8 cellular contexts compared by ENCODE assay signal in the genomic region with DNA sequence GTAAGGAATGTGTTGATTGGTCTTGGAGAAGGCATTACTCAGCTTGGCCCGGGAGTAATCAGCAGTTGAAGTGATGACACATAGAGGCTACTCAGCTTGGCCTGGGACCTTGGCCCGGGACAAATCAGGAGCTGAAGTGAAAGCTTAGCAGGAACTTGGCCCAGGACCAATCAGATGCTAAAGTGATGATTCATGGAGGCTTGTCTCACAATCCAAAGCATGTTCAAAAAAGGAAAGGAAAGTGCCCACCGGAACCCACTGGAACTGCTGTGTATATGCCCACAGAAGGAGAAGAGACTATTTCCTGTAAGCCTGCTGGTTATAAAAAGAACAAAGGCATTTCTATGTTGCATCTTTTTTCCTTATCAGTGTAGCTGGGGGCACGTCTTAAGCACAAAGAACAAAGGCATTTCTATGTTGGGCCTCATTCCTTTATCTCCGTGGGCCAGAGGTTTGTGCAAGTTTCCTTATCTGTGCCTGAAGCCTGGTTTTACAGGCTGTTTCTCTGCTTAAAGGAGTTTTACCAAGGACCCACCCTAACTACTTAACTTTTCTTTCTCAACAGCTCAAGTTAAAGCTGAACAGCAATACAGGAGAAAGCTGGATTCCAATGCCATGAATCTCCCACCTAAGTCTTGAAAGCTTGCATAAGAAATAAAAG.
DNase-seq lines count a peak whose midpoint lies in the region; ATAC-seq and TF ChIP-seq lines count a peak whose summit lies in the region.
"Had no signal": no experiment of that assay in that cellular context is flagged by ENCODE, and none has a peak within 500 bp of the region (broad histone marks: within the 10 kb centered on the region; RNA-seq: fewer than 3 reads in every experiment).

No MANE protein-coding gene starts in this region.

- H3K4me3 ChIP-seq in coronary artery: no peak overlapping the region
- no peak overlapping the region for H3K4me3 ChIP-seq in left lung
- no peak overlapping the region for H3K4me3 ChIP-seq in uterus

- no peak for TF ChIP-seq POLR2A in uterus (IDR thresholded peaks at IDR 0.05)

- H3K27me3 ChIP-seq in left lung: no peaks in the 10 kb centered on the region
- H3K27me3 ChIP-seq in uterus: no peaks in the 10 kb centered on the region

- no peaks in the 10 kb centered on the region for H3K9me3 ChIP-seq in left lung
- no peaks in the 10 kb centered on the region for H3K9me3 ChIP-seq in uterus

- H3K4me1 ChIP-seq in left lung (no peaks in the 10 kb centered on the region), uterus (no peaks in the 10 kb centered on the region)

- peak; percentile 94 for ATAC-seq in left lung
- ATAC-seq in GM21717 (IDR thresholded peaks at IDR 0.05; ENCODE audit: unreplicated experiment): no peak
- no peak for ATAC-seq in GM19035 (IDR thresholded peaks at IDR 0.05; ENCODE audit: unreplicated experiment)
- ATAC-seq in GM18519 (IDR thresholded peaks at IDR 0.05; ENCODE audit: low FRiP score, unreplicated experiment): no peak

- intact Hi-C loops in left lung (cut with DNase I) (no loop called here), uterus (cut with DNase I; ENCODE audit: low total_unique reads) (no loop called here)

- peak overlapping the region; percentile 27 to 80 for H3K27ac ChIP-seq in coronary artery
- H3K27ac ChIP-seq in left lung: peak overlapping the region; percentile 40 to 60
- H3K27ac ChIP-seq in uterus: peak overlapping the region; percentile 42 to 61

- TF ChIP-seq CTCF in coronary artery (IDR thresholded peaks at IDR 0.05) (no peak), left lung (IDR thresholded peaks at IDR 0.05) (no peak), uterus (IDR thresholded peaks at IDR 0.05) (no peak)

- H3K36me3 ChIP-seq in left lung (no peaks in the 10 kb centered on the region), uterus (no peaks in the 10 kb centered on the region)

- peak; percentile 1 for DNase-seq in NCI-H460 (ENCODE audit: extremely low read depth, low read depth)
- DNase-seq in coronary artery (ENCODE audit: low spot score): peak; percentile 85
- peak in 1 of 2 donors; percentile 67 for DNase-seq in left lung
- peak; percentile 18 to 35 for DNase-seq in uterus
- DNase-seq: NCI-H510A treated with DMSO at 0.1 percent for 48 hours had no signal
